20 cellular contexts compared by ENCODE assay signal in the genomic region with DNA sequence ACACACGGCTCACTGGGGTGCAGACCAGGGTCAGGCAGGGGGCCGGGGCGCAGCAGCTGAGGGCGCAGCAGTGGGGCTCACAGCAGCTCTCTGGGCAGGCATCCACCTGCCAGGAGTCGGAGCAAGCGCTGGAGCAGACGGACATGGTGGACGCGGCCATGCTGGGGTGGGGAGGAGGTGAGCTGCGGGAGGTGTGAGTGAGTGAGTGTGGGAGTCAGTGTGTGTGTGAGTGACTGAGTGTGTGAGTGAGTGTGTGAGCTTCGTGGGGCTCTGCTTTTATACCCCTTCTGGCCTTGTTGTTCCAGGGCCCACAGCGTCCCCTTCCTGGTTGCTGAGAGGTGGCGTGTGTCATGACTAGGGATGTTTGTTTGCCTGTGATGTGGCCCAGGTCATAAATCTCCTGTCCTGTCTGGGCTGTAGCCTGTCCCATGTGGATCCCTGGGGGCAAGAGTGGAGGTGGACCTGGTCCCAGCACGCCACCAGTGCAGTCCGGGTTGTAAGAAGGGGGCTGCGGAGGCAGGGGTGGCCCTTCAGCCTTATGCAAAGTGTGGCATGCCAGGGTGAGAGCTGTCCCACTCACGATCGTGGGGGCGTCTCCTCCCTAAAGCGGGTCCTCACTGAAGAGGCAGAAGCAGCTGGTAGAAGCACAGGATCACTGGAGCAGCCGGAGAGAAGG. TPM values are rescaled to one million over a fixed set of nuclear protein-coding genes. Genes with fewer than 3 reads are reported as not detected.
DNase-seq lines count a peak whose midpoint lies in the region; TF ChIP-seq lines count a peak whose summit lies in the region.
"Had no signal": no experiment of that assay in that cellular context is flagged by ENCODE, and none has a peak within 500 bp of the region (broad histone marks: within the 10 kb centered on the region; RNA-seq: fewer than 3 reads in every experiment).

A gene with protein sequence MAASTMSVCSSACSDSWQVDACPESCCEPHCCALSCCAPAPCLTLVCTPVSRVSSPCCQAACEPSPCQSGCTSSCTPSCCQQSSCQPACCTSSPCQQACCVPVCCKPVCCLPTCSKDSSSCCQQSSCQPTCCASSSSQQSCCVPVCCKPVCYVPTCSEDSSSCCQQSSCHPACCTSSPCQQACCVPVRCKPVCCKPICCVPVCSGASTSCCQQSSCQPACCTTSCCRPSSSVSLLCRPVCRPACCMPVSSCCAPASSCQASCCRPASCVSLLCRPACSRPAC (minus strand): TSS at position 205 of the 676 bp plus-strand sequence. CDS start 45 bp downstream, at position 160.

- no peak for TF ChIP-seq CTCF in H9 (conservative IDR thresholded peaks at IDR 0.05)
- no peak for TF ChIP-seq CTCF in lower leg skin (IDR thresholded peaks at IDR 0.05)
- no peak for TF ChIP-seq CTCF in progenitor cell of endocrine pancreas (IDR thresholded peaks at IDR 0.05; ENCODE audit: unreplicated experiment)

- no peak within 1 kb of the TSS for H2BK12ac ChIP-seq in H9 (ENCODE audit: insufficient read length, low read depth, low read length)

- no peak within 1 kb of the TSS for H2BK20ac ChIP-seq in H9 (ENCODE audit: low read depth, low read length, poor library complexity, severe bottlenecking)

- H3K9me3 ChIP-seq in H9 (ENCODE audit: control insufficient read depth, low read depth, low read length) = no peaks in the 10 kb centered on the region

- no peak within 1 kb of the TSS for H2BK5ac ChIP-seq in H9 (ENCODE audit: insufficient read length, low read length)

- no peak within 1 kb of the TSS for H3K4me3 ChIP-seq in lower leg skin (ENCODE audit: low read depth, poor library complexity, severe bottlenecking)
- H3K4me3 ChIP-seq: PC-9 had no signal

- WGBS in H9 (ENCODE audit: extremely low coverage, insufficient read length, low lambda C conversion rate) = no CpG with 5 or more reads among the region's 21 CpGs
- 75 to 83% methylated on average over 20 to 21 of the region's 21 CpGs for WGBS in lower leg skin, 2 donors

- H3K4me1 Mint-ChIP-seq in H9 = peaks cover 0 to 3% of the 10 kb centered on the region in 2 experiments; a peak in 1 of 4 replicates
- no peaks in the 10 kb centered on the region for H3K4me1 Mint-ChIP-seq in progenitor cell of endocrine pancreas (ENCODE audit: low read depth)
- H3K4me1 Mint-ChIP-seq: B cell had no signal

- H3K18ac ChIP-seq in H9 (ENCODE audit: insufficient read length, low read depth, low read length) = no peak within 1 kb of the TSS

- H3K79me1 ChIP-seq in H9 (ENCODE audit: insufficient read depth, low read depth, low read length, poor library complexity, severe bottlenecking) = no peaks in the 10 kb centered on the region

- no peak within 1 kb of the TSS for H3K4ac ChIP-seq in H9 (ENCODE audit: low read depth, low read length)

- H3K56ac ChIP-seq in H9 (ENCODE audit: insufficient read length, low read depth, low read length) = no peak within 1 kb of the TSS

- intact Hi-C loops in lower leg skin (cut with DNase I; ENCODE audit: low total_unique reads) = no loop called here

- no peak for TF ChIP-seq POLR2A in lower leg skin (IDR thresholded peaks at IDR 0.05)

- no peaks in the 10 kb centered on the region for H3K4me1 ChIP-seq in H9 (ENCODE audit: insufficient read depth, low read length)

- H2BK120ac ChIP-seq in H9 (ENCODE audit: low read depth, low read length, poor library complexity, severe bottlenecking) = no peak within 1 kb of the TSS

- H3T11ph ChIP-seq in H9 (ENCODE audit: low read length) = no peak within 1 kb of the TSS

- no peak within 1 kb of the TSS for H4K91ac ChIP-seq in H9 (ENCODE audit: insufficient read length, low read depth, low read length)

- H3K9me3 Mint-ChIP-seq in H9 (peaks cover 0 to 3% of the 10 kb centered on the region in 2 experiments; a peak in 1 of 5 replicates), progenitor cell of endocrine pancreas (ENCODE audit: low read depth) (no peaks in the 10 kb centered on the region)

- no peaks in the 10 kb centered on the region for H3K27me3 ChIP-seq in H9 (ENCODE audit: insufficient read depth, low read length)

- H4K8ac ChIP-seq in H9 (replicated peaks; ENCODE audit: insufficient read length, low read depth, low read length) = no peak within 1 kb of the TSS

- no peak within 1 kb of the TSS for H3K4me2 ChIP-seq in H9 (ENCODE audit: insufficient read depth, insufficient read length, low read length)
- H3K4me2 ChIP-seq: PC-9 had no signal

- H3K9ac ChIP-seq in H9 (ENCODE audit: extremely low read depth, insufficient read length, low read length) = no peak within 1 kb of the TSS

- no peak within 1 kb of the TSS for H2AFZ ChIP-seq in H9 (ENCODE audit: low read length)
- H2AFZ ChIP-seq: PC-9 had no signal

- H3K36me3 Mint-ChIP-seq in H9 (ENCODE audit: insufficient read depth in 1 of 3, low read depth in 3 of 3) = no peaks in the 10 kb centered on the region
- no peaks in the 10 kb centered on the region for H3K36me3 Mint-ChIP-seq in progenitor cell of endocrine pancreas (ENCODE audit: insufficient read depth)

- H4K5ac ChIP-seq in H9 (ENCODE audit: insufficient read length, low read depth, low read length) = no peak within 1 kb of the TSS

- no peaks in the 10 kb centered on the region for H3K79me2 ChIP-seq in H9 (ENCODE audit: insufficient read depth, low read length)

- H2BK15ac ChIP-seq in H9 (ENCODE audit: low read depth, low read length) = no peak within 1 kb of the TSS

- H3K27me3 Mint-ChIP-seq in H9 (ENCODE audit: low read depth) (no peaks in the 10 kb centered on the region; the same call in 1 of the 2 replicates), progenitor cell of endocrine pancreas (no peaks in the 10 kb centered on the region)
- H3K27me3 Mint-ChIP-seq: CD4-positive, alpha-beta T cell had no signal

- H3K23me2 ChIP-seq in H9 (ENCODE audit: insufficient read length, low read depth, low read length, poor library complexity, severe bottlenecking) = no peaks in the 10 kb centered on the region

- no peaks in the 10 kb centered on the region for H4K20me1 ChIP-seq in H9 (ENCODE audit: control insufficient read depth, insufficient read depth, insufficient read length)

- H3K27ac Mint-ChIP-seq in H9 = peak within 1 kb of the TSS in 2 of 3 experiments; percentile 60 to 61; a peak in 2 of 7 replicates
- H3K27ac Mint-ChIP-seq in progenitor cell of endocrine pancreas = no peak within 1 kb of the TSS
- H3K27ac Mint-ChIP-seq: B cell; CD4-positive, alpha-beta T cell had no signal

- H3K4me3 Mint-ChIP-seq in H9 (no peak within 1 kb of the TSS), progenitor cell of endocrine pancreas (ENCODE audit: low read depth) (no peak within 1 kb of the TSS)
- H3K4me3 Mint-ChIP-seq: B cell; CD4-positive, alpha-beta T cell had no signal

- no peak within 1 kb of the TSS for H2AK5ac ChIP-seq in H9 (ENCODE audit: insufficient read length, low read length)

- no peak within 1 kb of the TSS for H3K23ac ChIP-seq in H9 (ENCODE audit: insufficient read length, low read depth, low read length)

- no peak within 1 kb of the TSS; the same call in 1 of the 2 replicates for H3K14ac ChIP-seq in H9 (ENCODE audit: insufficient read depth, low read length)

- H3K27ac ChIP-seq in H9 (ENCODE audit: insufficient read length, low read depth, low read length) = no peak within 1 kb of the TSS
- H3K27ac ChIP-seq: PC-9 had no signal

- DNase-seq in ELF-1 (ENCODE audit: low read depth, low spot score) (peak; percentile 2), H9 (no peak), lower leg skin (ENCODE audit: low spot score in 2 of 2) (peak; percentile 6 to 79), progenitor cell of endocrine pancreas (ENCODE audit: low spot score, unreplicated experiment) (peak; percentile 5), NCI-H1694 (lab: John Stamatoyannopoulos, UW) (no peak), epidermal melanocyte (ENCODE audit: insufficient read length, low spot score) (no peak), cortex of kidney (lab: John Stamatoyannopoulos, UW) (no peak)
- DNase-seq: Calu3; CD4-positive, alpha-beta T cell; DMS79; GF-D8; KBM-7; NCI-H1048; NCI-H1694 treated with DMSO at 0.1 percent for 48 hours; NCI-H345; NCI-H526 treated with DMSO at 0.1 percent for 48 hours; NK-92 treated with Interleukin-12 subunit alpha and Interleukin-12 subunit beta, amount 100 ng/mL, for 24 hours; PC-9 had no signal

RNA-seq across cellular contexts. Expression of the gene that starts here (rescaled TPM):
- not detected in 2 replicates for total RNA-seq in H9 (2021)
- 1 to 10 TPM in 1 of 4 donors, not detected in 3; 3.0 TPM for total RNA-seq in lower leg skin
- total RNA-seq in progenitor cell of endocrine pancreas = not detected in 2 replicates
- total RNA-seq: B cell; Calu3; CD4-positive, alpha-beta T cell; H4; PC-9 had no signal

Comparison
In these comparisons a context has a peak if more than half of its experiments do, and no peak if none do; other contexts are left out.
1. Peak in DNase-seq in progenitor cell of endocrine pancreas; RNA of the gene not detected or under 1 TPM.
2. DNase-seq: peak in ELF-1 (single experiment) and lower leg skin (2 of 2); none in H9 (single experiment), NCI-H1694 (single experiment), epidermal melanocyte (single experiment) and cortex of kidney (single experiment).